In the genomic region with DNA sequence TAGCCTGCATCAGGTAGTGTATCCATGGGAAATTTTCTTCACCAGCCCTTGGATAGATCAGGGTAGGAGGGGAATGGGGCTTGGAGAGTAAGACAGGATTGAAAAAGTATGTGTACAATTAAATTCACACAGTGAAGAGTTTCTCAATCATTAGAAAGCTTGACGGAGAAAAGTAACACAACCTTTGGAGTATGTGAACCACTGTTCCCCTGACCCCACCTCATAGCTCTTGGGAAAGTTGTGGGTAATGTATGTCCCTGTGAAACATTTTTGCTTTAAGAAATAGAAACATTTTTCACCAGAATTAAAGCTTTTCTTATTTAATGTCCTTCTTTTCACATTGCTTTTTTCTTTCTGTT, we compare ENCODE assay signal across 8 cellular contexts. TPM values are rescaled to one million over a fixed set of nuclear protein-coding genes. Genes with fewer than 3 reads are reported as not detected.
A peak's percentile ranks its signal among the peaks of the same experiment; 100 is the strongest.
DNase-seq lines count a peak whose midpoint lies in the region; ATAC-seq, FAIRE-seq and TF ChIP-seq lines count a peak whose summit lies in the region.

No MANE protein-coding gene starts in this region.

- H3K4me3 ChIP-seq in coronary artery (peak overlapping the region; percentile 63), small intestine (ENCODE audit: low read depth in 1 of 2, low read length in 2 of 2) (peak overlapping the region in 1 of 2 donors; percentile 60)

- H3K27me3 ChIP-seq in small intestine (ENCODE audit: control insufficient read depth in 2 of 2, insufficient read depth in 2 of 2, low read length in 2 of 2) = no peaks in the 10 kb centered on the region

- FAIRE-seq in small intestine (lab: Jason Lieb, UNC) = no peak

- H3K4me1 ChIP-seq in small intestine (ENCODE audit: control insufficient read depth in 2 of 2, insufficient read depth in 1 of 2, low read depth in 1 of 2, low read length in 1 of 2) = peaks cover 2 to 5% of the 10 kb centered on the region in 2 donors

- H3K9me3 ChIP-seq in small intestine (ENCODE audit: control insufficient read depth, low read depth) = no peaks in the 10 kb centered on the region

- ATAC-seq in GM19372 (IDR thresholded peaks at IDR 0.05; ENCODE audit: low read depth, unreplicated experiment) = peak; percentile 19
- peak; percentile 13 for ATAC-seq in HG03064 (IDR thresholded peaks at IDR 0.05; ENCODE audit: low read depth, unreplicated experiment)

- H3K27ac ChIP-seq in coronary artery = peak overlapping the region; percentile 36 to 72
- H3K27ac ChIP-seq in small intestine (ENCODE audit: low read depth in 1 of 2, low read length in 1 of 2) = peak overlapping the region; percentile 78 to 85

- TF ChIP-seq CTCF in coronary artery (IDR thresholded peaks at IDR 0.05) = no peak

- DNase-seq in coronary artery (ENCODE audit: low spot score) = no peak
- no peak for DNase-seq in small intestine
- no peak for DNase-seq in NCI-H146 treated with DMSO at 0.1 percent for 48 hours (lab: John Stamatoyannopoulos, UW; ENCODE audit: unreplicated experiment)
- DNase-seq in dermis blood vessel endothelial cell = no peak
- no peak for DNase-seq in pons (ENCODE audit: low spot score)
- DNase-seq in medulla oblongata (ENCODE audit: extremely low spot score) = no peak

- WGBS in small intestine, 3 donors = 7 to 25% (median 19%) methylated on average over 1 of the region's 1 CpG

- H3K36me3 ChIP-seq in small intestine (ENCODE audit: control insufficient read depth in 2 of 2, insufficient read depth in 2 of 2, low read length in 2 of 2) = peaks cover 0 to 2% of the 10 kb centered on the region in 2 donors

RNA-seq across cellular contexts. Expression of a gene that starts 0.3 kb away (rescaled TPM):
- 100 to 1,000 TPM in 2 of 3 donors, 10 to 100 TPM in 1; 69.3 to 392 (median 102) TPM for polyA plus RNA-seq in small intestine
- total RNA-seq in dermis blood vessel endothelial cell = 32.8 and 41.1 TPM in 2 replicates

RNA-seq across cellular contexts. Expression of a gene that starts 9.9 kb away (rescaled TPM):
- 100 to 1,000 TPM in 1 of 3 donors, 10 to 100 TPM in 2; 67.3 to 145 (median 73.8) TPM for polyA plus RNA-seq in small intestine
- total RNA-seq in dermis blood vessel endothelial cell = 70.3 and 86.3 TPM in 2 replicates

RNA-seq across cellular contexts. Expression of a gene that starts 12.3 kb away (rescaled TPM):
- polyA plus RNA-seq in small intestine = 10 to 100 TPM in 1 of 3 donors, 1 to 10 TPM in 2; 4.7 to 15.1 (median 7.0) TPM
- total RNA-seq in dermis blood vessel endothelial cell = not detected in 2 replicates
